8 cellular contexts compared by ENCODE assay signal in the genomic region with DNA sequence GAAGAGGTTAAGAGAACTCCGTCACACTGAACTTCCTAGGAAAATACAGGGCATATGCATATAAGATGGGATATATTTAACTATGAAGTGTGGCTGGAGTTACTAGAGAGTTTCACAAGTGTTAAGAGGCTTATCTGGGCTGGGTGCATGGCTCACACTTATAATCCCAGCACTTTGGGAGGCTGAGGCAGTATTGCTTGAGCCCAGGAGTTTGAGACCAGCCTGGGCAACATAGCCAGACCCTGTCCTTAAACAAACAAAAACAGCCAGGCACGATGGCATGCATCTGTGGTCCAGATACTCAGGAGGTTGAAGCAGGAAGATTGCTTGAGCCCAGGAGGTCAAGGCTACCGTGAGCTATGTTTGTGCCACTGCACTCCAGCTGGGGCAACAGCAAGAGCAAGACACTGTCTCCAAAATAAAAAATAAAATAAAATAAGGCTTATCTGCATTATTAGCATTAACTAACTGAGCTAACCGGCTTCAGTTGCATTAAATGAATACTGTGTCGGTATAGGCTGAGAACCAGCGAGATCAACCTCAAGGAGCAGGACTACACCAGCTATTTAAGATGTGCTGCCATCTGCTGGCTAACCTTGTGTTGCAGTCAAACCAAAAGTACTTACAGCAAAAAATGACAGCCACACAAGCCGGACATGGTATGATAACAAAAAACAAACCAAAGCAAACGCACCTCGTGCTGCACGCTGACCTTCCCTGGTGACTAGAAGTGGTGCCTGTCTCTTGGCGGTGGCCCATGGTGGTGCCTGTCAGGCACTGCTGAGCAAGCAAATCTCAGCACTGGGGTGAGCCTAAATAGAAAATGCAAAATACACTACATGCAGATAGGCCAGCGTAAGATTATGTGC. TPM values are rescaled to one million over a fixed set of nuclear protein-coding genes. Genes with fewer than 3 reads are reported as not detected.
A peak's percentile ranks its signal among the peaks of the same experiment; 100 is the strongest.
DNase-seq lines count a peak whose midpoint lies in the region; ATAC-seq and TF ChIP-seq lines count a peak whose summit lies in the region.

No MANE protein-coding gene starts in this region.

- intact Hi-C loops in colonic mucosa (cut with DNase I) (loop anchor here (5.0 to 10.0 kb wide), 2 partner anchors 113 to 154 kb away; no protein-coding TSS in a partner anchor), right lobe of liver (cut with DNase I) (no loop called here)

- H3K9me3 ChIP-seq in colonic mucosa (no peaks in the 10 kb centered on the region), right lobe of liver (no peaks in the 10 kb centered on the region)

- H3K4me1 ChIP-seq in colonic mucosa: peaks cover 6% of the 10 kb centered on the region
- H3K4me1 ChIP-seq in right lobe of liver: no peaks in the 10 kb centered on the region

- no peaks in the 10 kb centered on the region for H3K27me3 ChIP-seq in colonic mucosa
- H3K27me3 ChIP-seq in right lobe of liver: no peaks in the 10 kb centered on the region

- in situ Hi-C loops in Caki2 (cut with HindIII; ENCODE audit: low pct_unique_long_range_greater_than_20kb, low sequenced_read_pairs): no loop called here

- DNase-seq in Caki2 (ENCODE audit: low read depth) (peak; percentile 83), HFF-Myc (ENCODE audit: extremely low read depth, low read depth) (peak; percentile 81), NCI-H460 (ENCODE audit: extremely low read depth, low read depth) (peak; percentile 80), colonic mucosa (peak; percentile 80), right lobe of liver (peak; percentile 56 to 73 (median 65))
- peak; percentile 57 to 79 for DNase-seq in activated CD4-positive, alpha-beta T cell treated with anti-CD3 and anti-CD28 coated beads for 4 hours
- DNase-seq in stimulated activated CD4-positive, alpha-beta T cell treated with anti-CD3 and anti-CD28 coated beads, Interleukin-4, amount 100 ng/mL, for 48 hours (ENCODE audit: low read depth in 2 of 2): peak; percentile 66 to 68

- H3K4me3 ChIP-seq in HFF-Myc (replicated peaks; ENCODE audit: low read depth, low read length) (no peak overlapping the region), colonic mucosa (no peak overlapping the region), right lobe of liver (no peak overlapping the region)

- H3K27ac ChIP-seq in colonic mucosa: no peak overlapping the region
- no peak overlapping the region for H3K27ac ChIP-seq in right lobe of liver

- H3K36me3 ChIP-seq in colonic mucosa (no peaks in the 10 kb centered on the region), right lobe of liver (no peaks in the 10 kb centered on the region)

- 13% methylated on average over 12 of the region's 12 CpGs for WGBS in right lobe of liver (ENCODE audit: insufficient coverage, low coverage, low lambda C conversion rate, missing lambda C conversion rate)

- TF ChIP-seq CTCF in HFF-Myc (IDR thresholded peaks at IDR 0.05; ENCODE audit: low read depth, low read length, missing control alignments) (peak; percentile 85), colonic mucosa (IDR thresholded peaks at IDR 0.05) (peak; percentile 76), right lobe of liver (IDR thresholded peaks at IDR 0.05) (peak; percentile 68 to 90 (median 78))

- H3K9ac ChIP-seq in colonic mucosa (ENCODE audit: low read depth in 2 of 2, low read length in 2 of 2): no peak overlapping the region

- ATAC-seq in right lobe of liver: peak; percentile 93 to 95 (median 94)
- ATAC-seq in HG03342 (IDR thresholded peaks at IDR 0.05; ENCODE audit: unreplicated experiment): no peak

- no peak for TF ChIP-seq POLR2A in right lobe of liver (IDR thresholded peaks at IDR 0.05)

RNA-seq across cellular contexts. Expression of gene RBBP5, which starts 19.7 kb away (rescaled TPM):
- 30.4 and 31.1 TPM in 2 replicates for total RNA-seq in Caki2 (2014; rRNA removed; shearing (Covaris generic); ENCODE audit: low replicate concordance)
- total RNA-seq in NCI-H460 (2014; rRNA removed; shearing (Covaris generic)): 24.7 and 29.5 TPM in 2 replicates
- polyA plus RNA-seq in NCI-H460 (2014; cell fraction: nucleus; rRNA removed): 10.4 and 35.3 TPM in 2 replicates
- 10 to 100 TPM; 15.1 to 17.8 TPM for total RNA-seq in colonic mucosa
- 10 to 100 TPM in 3 of 6 experiments, 1 to 10 TPM in 3; 8.7 to 12.3 (median 10.0) TPM for total RNA-seq in right lobe of liver

RNA-seq across cellular contexts. Expression of gene TMEM81, which starts 57.2 kb away (rescaled TPM):
- total RNA-seq in Caki2 (2014; rRNA removed; shearing (Covaris generic); ENCODE audit: low replicate concordance): 0.67 and 0.91 TPM in 2 replicates
- total RNA-seq in NCI-H460 (2014; rRNA removed; shearing (Covaris generic)): 4.5 and 6.0 TPM in 2 replicates
- 3.9 and 5.0 TPM in 2 replicates for polyA plus RNA-seq in NCI-H460 (2014; cell fraction: nucleus; rRNA removed)
- total RNA-seq in colonic mucosa (1 to 10 TPM; 2.4 to 2.5 TPM), right lobe of liver (1 to 10 TPM in 5 of 6 experiments, under 1 TPM in 1; 0.49 to 2.7 (median 1.8) TPM)
